Comparison of ENCODE assay signal across 10 cellular contexts in genomic region chr4:53592128-53592527, GRCh38. TPM values are rescaled to one million over a fixed set of nuclear protein-coding genes. Genes with fewer than 3 reads are reported as not detected.
A peak's percentile ranks its signal among the peaks of the same experiment; 100 is the strongest.
DNase-seq lines count a peak whose midpoint lies in the region; ATAC-seq lines count a peak whose summit lies in the region.
"Had no signal": no experiment of that assay in that cellular context is flagged by ENCODE, and none has a peak within 500 bp of the region (broad histone marks: within the 10 kb centered on the region; RNA-seq: fewer than 3 reads in every experiment).

No MANE protein-coding gene starts in this region.

- no peak for ATAC-seq in HG03521 (IDR thresholded peaks at IDR 0.05; ENCODE audit: unreplicated experiment)

- H3K79me1 ChIP-seq in mesenchymal stem cell (replicated peaks; ENCODE audit: low read length, poor library complexity, severe bottlenecking) = no peaks in the 10 kb centered on the region

- H3K23ac ChIP-seq in mesenchymal stem cell (ENCODE audit: low read length in 2 of 2) = no peak overlapping the region

- H3K27ac ChIP-seq in duodenal mucosa (ENCODE audit: low read depth, low read length) (peak overlapping the region; percentile 80), mesenchymal stem cell (ENCODE audit: low read length, poor library complexity, severe bottlenecking) (peak overlapping the region; percentile 15)

- peak overlapping the region; percentile 54 to 73 for H3K4ac ChIP-seq in mesenchymal stem cell (ENCODE audit: low read depth in 1 of 2, low read length in 2 of 2)

- H3K9me3 ChIP-seq in duodenal mucosa (ENCODE audit: control insufficient read depth in 1 of 2, low read length in 2 of 2) = no peaks in the 10 kb centered on the region
- H3K9me3 ChIP-seq in mesenchymal stem cell (ENCODE audit: control insufficient read depth, low read length) = no peaks in the 10 kb centered on the region

- no peak overlapping the region for H2AFZ ChIP-seq in mesenchymal stem cell (ENCODE audit: low read depth, low read length)

- no peaks in the 10 kb centered on the region for H3K36me3 ChIP-seq in duodenal mucosa (ENCODE audit: control insufficient read depth in 1 of 2, insufficient read depth in 2 of 2, low read length in 2 of 2)
- H3K36me3 ChIP-seq in mesenchymal stem cell (ENCODE audit: control insufficient read depth in 1 of 2, insufficient read depth in 2 of 2, low read depth in 1 of 2, low read length in 2 of 2) = no peaks in the 10 kb centered on the region

- H2BK15ac ChIP-seq in mesenchymal stem cell (ENCODE audit: low read depth, poor library complexity, severe bottlenecking) = no peak overlapping the region

- no peak overlapping the region for H4K91ac ChIP-seq in mesenchymal stem cell (ENCODE audit: low read length)

- H3K9ac ChIP-seq in duodenal mucosa (ENCODE audit: low read depth in 1 of 2, low read length in 2 of 2) = peak overlapping the region; percentile 30 to 92
- H3K9ac ChIP-seq in mesenchymal stem cell (ENCODE audit: low read length) = no peak overlapping the region

- H4K8ac ChIP-seq in mesenchymal stem cell (ENCODE audit: low read length) = peak overlapping the region; percentile 59

- no peak overlapping the region for H2AK5ac ChIP-seq in mesenchymal stem cell (ENCODE audit: low read length, severe bottlenecking)

- H3K4me3 ChIP-seq in duodenal mucosa (ENCODE audit: low read depth in 1 of 2, low read length in 2 of 2) (peak overlapping the region; percentile 25 to 72), mesenchymal stem cell (ENCODE audit: insufficient read depth in 1 of 2, low read depth in 1 of 2, low read length in 2 of 2) (no peak overlapping the region)

- peak overlapping the region in 1 of 2 experiments; percentile 3 for H3K14ac ChIP-seq in mesenchymal stem cell (ENCODE audit: low read length in 2 of 2)

- H3K27me3 ChIP-seq in duodenal mucosa (ENCODE audit: control insufficient read depth in 1 of 2, insufficient read depth in 2 of 2, low read length in 2 of 2) = no peaks in the 10 kb centered on the region
- no peaks in the 10 kb centered on the region for H3K27me3 ChIP-seq in mesenchymal stem cell (ENCODE audit: control insufficient read depth in 1 of 2, insufficient read depth in 1 of 2, low read length in 2 of 2)

- WGBS in mesenchymal stem cell = 51% methylated on average over 8 of the region's 8 CpGs

- H2BK5ac ChIP-seq in mesenchymal stem cell (ENCODE audit: low read depth, low read length, poor library complexity, severe bottlenecking) = no peak overlapping the region

- peak overlapping the region; percentile 83 for H2BK120ac ChIP-seq in mesenchymal stem cell (ENCODE audit: low read depth, low read length)

- H3K4me2 ChIP-seq in mesenchymal stem cell (ENCODE audit: low read length, poor library complexity, severe bottlenecking) = no peak overlapping the region

- H3K18ac ChIP-seq in mesenchymal stem cell (ENCODE audit: low read depth in 1 of 2, low read length in 2 of 2) = peak overlapping the region in 1 of 2 experiments; percentile 8

- peak overlapping the region in 1 of 2 experiments; percentile 70 for H2BK12ac ChIP-seq in mesenchymal stem cell (ENCODE audit: low read length in 2 of 2)

- H3K4me1 ChIP-seq in duodenal mucosa (ENCODE audit: control insufficient read depth in 1 of 2, insufficient read depth in 2 of 2, low read length in 2 of 2) (peaks cover 26 to 31% of the 10 kb centered on the region in 2 donors), mesenchymal stem cell (ENCODE audit: control insufficient read depth, insufficient read depth, low read depth, low read length) (peaks cover 5% of the 10 kb centered on the region)

- DNase-seq in NCI-H510A treated with DMSO at 0.1 percent for 48 hours (lab: John Stamatoyannopoulos, UW) = peak; percentile 24
- no peak for DNase-seq in NCI-H510A (lab: John Stamatoyannopoulos, UW)
- DNase-seq in mesenchymal stem cell = peak; percentile 84
- no peak for DNase-seq in stimulated activated CD4-positive, alpha-beta T cell treated with anti-CD3 and anti-CD28 coated beads, Interleukin-2, amount 100 ng/mL, for 24 hours
- no peak for DNase-seq in midbrain (lab: John Stamatoyannopoulos, UW)
- no peak for DNase-seq in SHP77 treated with DMSO at 0.1 percent for 48 hours (lab: John Stamatoyannopoulos, UW)
- DNase-seq: central memory CD4-positive, alpha-beta T cell; NCI-H345 had no signal

RNA-seq across cellular contexts. Expression of gene LNX1, which starts 0.8 kb away (rescaled TPM):
- polyA plus RNA-seq in mesenchymal stem cell (2013, experiment 1 of 2) = 11.7 TPM
- 11.7 TPM for polyA plus RNA-seq in mesenchymal stem cell (2013, experiment 2 of 2)

Comparison
In these comparisons a context has a peak if more than half of its experiments do, and no peak if none do; other contexts are left out.
1. DNase-seq: peak in NCI-H510A treated with DMSO at 0.1 percent for 48 hours (single experiment) and mesenchymal stem cell (single experiment); none in NCI-H510A (single experiment), stimulated activated CD4-positive, alpha-beta T cell treated with anti-CD3 and anti-CD28 coated beads, Interleukin-2, amount 100 ng/mL, for 24 hours (0 of 2), midbrain (single experiment) and SHP77 treated with DMSO at 0.1 percent for 48 hours (single experiment).
2. H3K4me3 ChIP-seq: peak in duodenal mucosa (2 of 2); none in mesenchymal stem cell (0 of 2).